Comparison of ENCODE assay signal across 8 cellular contexts in the genomic region with DNA sequence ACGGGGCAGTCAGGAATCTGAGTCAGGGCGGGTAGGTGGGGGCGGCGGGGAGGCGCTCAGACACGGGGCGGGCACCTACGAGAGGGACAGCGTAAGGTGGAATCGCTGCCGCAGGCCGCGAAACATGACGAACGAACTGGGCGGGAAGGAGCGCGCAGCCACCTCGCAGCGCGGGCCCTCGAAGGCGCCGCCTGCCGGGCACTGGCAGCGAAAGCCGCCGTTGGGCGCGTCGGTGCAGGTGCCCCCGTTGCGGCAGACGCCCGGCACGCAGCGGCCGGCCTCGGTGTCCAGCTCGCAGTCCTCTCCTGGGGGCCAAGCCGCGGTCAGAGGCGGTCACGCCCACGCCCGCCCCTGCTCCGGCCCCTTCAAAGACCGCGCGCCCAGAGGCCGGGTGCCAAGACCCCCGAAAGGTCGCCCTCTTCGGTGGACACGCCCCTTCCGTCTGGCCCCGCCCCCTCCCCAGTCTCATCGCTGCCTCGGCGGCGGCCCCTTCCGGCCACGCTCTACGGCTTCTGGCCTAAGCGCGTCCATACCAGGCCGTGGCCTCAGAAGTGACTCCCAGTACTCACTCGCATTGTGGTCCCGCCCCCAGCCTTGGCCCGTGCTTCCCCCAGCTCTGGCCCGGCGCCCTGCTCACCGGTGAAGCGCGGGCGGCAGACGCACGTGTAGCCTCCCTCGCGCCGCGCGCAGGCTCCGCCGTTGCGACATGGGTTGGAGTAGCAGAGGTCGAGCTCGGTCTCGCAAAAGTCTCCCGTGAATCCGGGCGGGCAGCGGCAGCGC. TPM values are rescaled to one million over a fixed set of nuclear protein-coding genes. Genes with fewer than 3 reads are reported as not detected.
DNase-seq lines count a peak whose midpoint lies in the region; ATAC-seq, FAIRE-seq and TF ChIP-seq lines count a peak whose summit lies in the region.

No MANE protein-coding gene starts in this region.

- no peak for TF ChIP-seq POLR2A in lower leg skin (IDR thresholded peaks at IDR 0.05)

- FAIRE-seq in D721Med (lab: Jason Lieb, UNC), result no peak

- H3K36me3 Mint-ChIP-seq in activated CD4-positive, alpha-beta T cell treated with anti-CD3 and anti-CD28 coated beads for 36 hours (ENCODE audit: low read depth), result no peaks in the 10 kb centered on the region

- CTCF ChIA-PET in activated CD4-positive, alpha-beta T cell treated with anti-CD3 and anti-CD28 coated beads for 36 hours (lab: Charles Lee), result interaction anchor here (0.6 to 2.7 kb wide), 4 partner anchors 21 to 255 kb away, joined by 3 to 9 read pairs (median 4); partner anchors contain the start of gene SLC26A6

- WGBS in lower leg skin, 2 donors, result 4 to 6% methylated on average over 25 to 42 of the region's 94 CpGs

- peaks cover 16% of the 10 kb centered on the region for H3K27me3 Mint-ChIP-seq in activated CD4-positive, alpha-beta T cell treated with anti-CD3 and anti-CD28 coated beads for 36 hours

- peak overlapping the region; percentile 71 for H3K4me3 Mint-ChIP-seq in activated CD4-positive, alpha-beta T cell treated with anti-CD3 and anti-CD28 coated beads for 36 hours

- peaks cover 6% of the 10 kb centered on the region for H3K4me1 Mint-ChIP-seq in activated CD4-positive, alpha-beta T cell treated with anti-CD3 and anti-CD28 coated beads for 36 hours

- intact Hi-C loops in activated CD4-positive, alpha-beta T cell treated with anti-CD3 and anti-CD28 coated beads for 36 hours (cut with DNase I, micrococcal nuclease), result loop anchor here (1.0 to 5.0 kb wide), 14 partner anchors 21 to 467 kb away; partner anchors contain the start of genes SLC26A6 (in 2 of the 2), ARIH2 (in 1 of the 2), ATRIP (in 1 of the 2) and CDC25A (in 1 of the 2)
- intact Hi-C loops in lower leg skin (cut with DNase I; ENCODE audit: low total_unique reads), result no loop called here

- H3K4me3 ChIP-seq in lower leg skin (ENCODE audit: low read depth, poor library complexity, severe bottlenecking), result peak overlapping the region; percentile 4

- ATAC-seq in GM18868 (IDR thresholded peaks at IDR 0.05; ENCODE audit: unreplicated experiment), result peak; percentile 58
- ATAC-seq in HG03521 (IDR thresholded peaks at IDR 0.05; ENCODE audit: unreplicated experiment), result peak; percentile 47
- ATAC-seq in activated CD4-positive, alpha-beta T cell treated with anti-CD3 and anti-CD28 coated beads for 36 hours, result peak; percentile 83
- ATAC-seq in HG02884 (IDR thresholded peaks at IDR 0.05; ENCODE audit: unreplicated experiment), result no peak

- peak; percentile 94 for DNase-seq in activated CD4-positive, alpha-beta T cell treated with anti-CD3 and anti-CD28 coated beads for 36 hours
- DNase-seq in dermis blood vessel endothelial cell (peak; percentile 85), lower leg skin (ENCODE audit: low spot score in 2 of 2) (peak; percentile 46 to 93), D721Med (ENCODE audit: insufficient read length, low spot score) (no peak)
- DNase-seq in stimulated activated CD4-positive, alpha-beta T cell treated with anti-CD3 and anti-CD28 coated beads, TNF-alpha, amount 100 ng/mL, for 1 hour (ENCODE audit: low read depth in 3 of 3, low spot score in 1 of 3), result peak; percentile 61 to 82 (median 70)

- no peak for TF ChIP-seq CTCF in lower leg skin (IDR thresholded peaks at IDR 0.05)
- TF ChIP-seq CTCF in D721Med (IDR thresholded peaks at IDR 0.05; ENCODE audit: insufficient read depth, missing control alignments), result no peak

- H3K9me3 Mint-ChIP-seq in activated CD4-positive, alpha-beta T cell treated with anti-CD3 and anti-CD28 coated beads for 36 hours (ENCODE audit: low read depth), result no peaks in the 10 kb centered on the region

- POLR2A ChIA-PET in activated CD4-positive, alpha-beta T cell treated with anti-CD3 and anti-CD28 coated beads for 36 hours (lab: Charles Lee), result no interaction called here

- peak overlapping the region; percentile 87 for H3K27ac Mint-ChIP-seq in activated CD4-positive, alpha-beta T cell treated with anti-CD3 and anti-CD28 coated beads for 36 hours

RNA-seq across cellular contexts. Expression of gene CELSR3, which starts 6.4 kb away (rescaled TPM):
- 1 to 10 TPM; 7.9 to 8.1 TPM for total RNA-seq in activated CD4-positive, alpha-beta T cell treated with anti-CD3 and anti-CD28 coated beads for 36 hours
- total RNA-seq in dermis blood vessel endothelial cell (0.17 and 0.47 TPM in 2 replicates), lower leg skin (1 to 10 TPM in 2 of 4 donors, under 1 TPM in 2; 0.59 to 4.7 (median 1.2) TPM)

RNA-seq across cellular contexts. Expression of gene SLC26A6, which starts 21.0 kb away (rescaled TPM):
- total RNA-seq in activated CD4-positive, alpha-beta T cell treated with anti-CD3 and anti-CD28 coated beads for 36 hours, result 10 to 100 TPM; 35.0 to 38.5 TPM
- total RNA-seq in dermis blood vessel endothelial cell (23.9 and 27.7 TPM in 2 replicates), lower leg skin (10 to 100 TPM in 3 of 4 donors, 1 to 10 TPM in 1; 9.4 to 36.5 (median 17.9) TPM)

RNA-seq across cellular contexts. Expression of gene NCKIPSD, which starts 29.5 kb away (rescaled TPM):
- 10 to 100 TPM; 61.0 to 67.3 TPM for total RNA-seq in activated CD4-positive, alpha-beta T cell treated with anti-CD3 and anti-CD28 coated beads for 36 hours
- 6.3 and 8.9 TPM in 2 replicates for total RNA-seq in dermis blood vessel endothelial cell
- total RNA-seq in lower leg skin, result 10 to 100 TPM; 32.0 to 51.0 (median 41.1) TPM

RNA-seq across cellular contexts. Expression of gene TMEM89, which starts 34.7 kb away (rescaled TPM):
- under 1 TPM in 1 of 2 experiments, not detected in 1; 0.30 TPM for total RNA-seq in activated CD4-positive, alpha-beta T cell treated with anti-CD3 and anti-CD28 coated beads for 36 hours
- total RNA-seq in dermis blood vessel endothelial cell (not detected in 2 replicates), lower leg skin (not detected)

RNA-seq across cellular contexts. Expression of gene UQCRC1, which starts 46.8 kb away (rescaled TPM):
- 100 to 1,000 TPM; 205 to 231 TPM for total RNA-seq in activated CD4-positive, alpha-beta T cell treated with anti-CD3 and anti-CD28 coated beads for 36 hours
- 288 and 371 TPM in 2 replicates for total RNA-seq in dermis blood vessel endothelial cell
- total RNA-seq in lower leg skin, result 100 to 1,000 TPM; 240 to 373 (median 334) TPM
